ENCODE assay signal across 8 cellular contexts in genomic region chr4:82017680-82018079, GRCh38.
DNase-seq lines count a peak whose midpoint lies in the region; ATAC-seq and TF ChIP-seq lines count a peak whose summit lies in the region.

No MANE protein-coding gene starts in this region.

- no peaks in the 10 kb centered on the region for H3K27me3 ChIP-seq in IMR-90 (ENCODE audit: control insufficient read depth, insufficient read depth, low read length)
- no peaks in the 10 kb centered on the region for H3K27me3 ChIP-seq in ascending aorta
- H3K27me3 ChIP-seq in uterus: no peaks in the 10 kb centered on the region

- no peak overlapping the region for H2BK20ac ChIP-seq in IMR-90 (ENCODE audit: low read depth, low read length)

- H3K4me1 ChIP-seq in IMR-90 (ENCODE audit: control insufficient read depth, insufficient read depth, low read length) (no peaks in the 10 kb centered on the region), ascending aorta (no peaks in the 10 kb centered on the region), uterus (no peaks in the 10 kb centered on the region)

- no CpG with 5 or more reads among the region's 2 CpGs for WGBS in IMR-90 (ENCODE audit: extremely low coverage in 2 of 2, insufficient read length in 1 of 2), 2 experiments

- no peak overlapping the region for H4K8ac ChIP-seq in IMR-90 (ENCODE audit: low read depth in 2 of 2, low read length in 2 of 2)

- TF ChIP-seq CTCF in IMR-90 (conservative IDR thresholded peaks at IDR 0.05; ENCODE audit: low read depth, low read length) (no peak), ascending aorta (IDR thresholded peaks at IDR 0.05) (no peak), uterus (IDR thresholded peaks at IDR 0.05) (no peak)

- dilution Hi-C loops in IMR-90 (cut with HindIII; ENCODE audit: low sequenced_read_pairs, unreplicated experiment): no loop called here

- no peak overlapping the region for H2AK9ac ChIP-seq in IMR-90 (replicated peaks; ENCODE audit: low read depth, low read length, poor library complexity)

- ATAC-seq in IMR-90 (ENCODE audit: low read depth): no peak

- no peaks in the 10 kb centered on the region for H4K20me1 ChIP-seq in IMR-90 (ENCODE audit: insufficient read depth, low read length)

- CTCF ChIA-PET in IMR-90 (lab: Yijun Ruan, JAX): no interaction called here

- no peak for TF ChIP-seq RAD21 in IMR-90 (IDR thresholded peaks at IDR 0.05; ENCODE audit: low read length)

- no peak for TF ChIP-seq POLR2A in IMR-90 (IDR thresholded peaks at IDR 0.05; ENCODE audit: low read depth, low read length)
- TF ChIP-seq POLR2A in uterus (IDR thresholded peaks at IDR 0.05): no peak

- no peak overlapping the region for H3K14ac ChIP-seq in IMR-90 (replicated peaks; ENCODE audit: low read depth, low read length)

- in situ Hi-C loops in IMR-90 (cut with MboI; ENCODE audit: low sequenced_read_pairs): no loop called here

- no peaks in the 10 kb centered on the region for H3K36me3 ChIP-seq in IMR-90 (ENCODE audit: control insufficient read depth, insufficient read depth, low read length)
- H3K36me3 ChIP-seq in ascending aorta: no peaks in the 10 kb centered on the region
- no peaks in the 10 kb centered on the region for H3K36me3 ChIP-seq in uterus

- no peak overlapping the region for H4K5ac ChIP-seq in IMR-90 (ENCODE audit: low read depth, low read length)

- H2AFZ ChIP-seq in IMR-90 (replicated peaks; ENCODE audit: low read length, poor library complexity): no peak overlapping the region

- H3K27ac ChIP-seq in IMR-90 (ENCODE audit: insufficient read depth, low read length) (no peak overlapping the region), ascending aorta (no peak overlapping the region), uterus (no peak overlapping the region)

- H3K9me3 ChIP-seq in IMR-90 (ENCODE audit: control insufficient read depth, insufficient read depth, low read length) (no peaks in the 10 kb centered on the region; the same call in 1 of the 2 replicates), ascending aorta (no peaks in the 10 kb centered on the region), uterus (no peaks in the 10 kb centered on the region)

- H2AK5ac ChIP-seq in IMR-90 (ENCODE audit: low read depth, low read length): no peak overlapping the region

- H2BK15ac ChIP-seq in IMR-90 (ENCODE audit: low read depth, low read length): no peak overlapping the region

- no peak overlapping the region for H3K4me2 ChIP-seq in IMR-90 (ENCODE audit: low read depth, low read length)

- no peak overlapping the region for H3K9ac ChIP-seq in IMR-90 (ENCODE audit: low read depth, low read length)

- H2BK120ac ChIP-seq in IMR-90 (ENCODE audit: low read depth, low read length): no peak overlapping the region

- BruUV-seq in IMR-90 (replicated peaks; lab: Mats Ljungman, UMichigan): no TSS peak

- H3K4me3 ChIP-seq in IMR-90 (ENCODE audit: insufficient read depth, low read depth, low read length) (no peak overlapping the region), ascending aorta (no peak overlapping the region), uterus (no peak overlapping the region)

- no peak overlapping the region for H3K4ac ChIP-seq in IMR-90 (ENCODE audit: low read depth, low read length)

- no peak overlapping the region for H3K18ac ChIP-seq in IMR-90 (ENCODE audit: low read depth, low read length)

- no peak overlapping the region for H3K23ac ChIP-seq in IMR-90 (ENCODE audit: low read depth, low read length)

- no peak overlapping the region for H4K91ac ChIP-seq in IMR-90 (ENCODE audit: insufficient read depth, low read depth, low read length)

- POLR2A ChIA-PET in IMR-90 (lab: Charles Lee; ENCODE audit: unreplicated experiment): no interaction called here

- H2BK5ac ChIP-seq in IMR-90 (ENCODE audit: low read depth, low read length, poor library complexity, severe bottlenecking): no peak overlapping the region

- no peak overlapping the region for H3K56ac ChIP-seq in IMR-90 (ENCODE audit: extremely low read depth, insufficient read depth, low read length)

- DNase-seq in EL (peak; percentile 21), IMR-90 (peak; percentile 32), amniotic stem cell (lab: John Stamatoyannopoulos, UW) (peak; percentile 4), kidney tubule cell (ENCODE audit: low spot score) (peak; percentile 35), HCEC 1CT (no peak), ascending aorta (ENCODE audit: low spot score in 2 of 2) (no peak), NCI-H128 (lab: John Stamatoyannopoulos, UW; ENCODE audit: unreplicated experiment) (no peak), uterus (no peak)

- H3K9me1 ChIP-seq in IMR-90 (ENCODE audit: insufficient read depth, low read length): no peaks in the 10 kb centered on the region

- intact Hi-C loops in IMR-90 (cut with micrococcal nuclease) (no loop called here), ascending aorta (cut with DNase I) (no loop called here), uterus (cut with DNase I; ENCODE audit: low total_unique reads) (no loop called here)

- H3K79me1 ChIP-seq in IMR-90 (ENCODE audit: low read depth in 1 of 2, low read length in 2 of 2): no peaks in the 10 kb centered on the region

TF ChIP-seq in IMR-90, 13 proteins besides CTCF, POLR2A, EP300 and RAD21:
- TF ChIP-seq MAFK (IDR thresholded peaks at IDR 0.05; ENCODE audit: low read depth, low read length): no peak
TF ChIP-seq in IMR-90: peak in this region for 0.

Comparison
In these comparisons a context has a peak if more than half of its experiments do, and no peak if none do; other contexts are left out.
1. DNase-seq: peak in EL (single experiment), IMR-90 (single experiment), amniotic stem cell (single experiment) and kidney tubule cell (single experiment); none in HCEC 1CT (single experiment), ascending aorta (0 of 2), NCI-H128 (single experiment) and uterus (0 of 2).